10 cellular contexts compared by ENCODE assay signal in genomic region chr10:72229261-72230251, GRCh38. TPM values are rescaled to one million over a fixed set of nuclear protein-coding genes. Genes with fewer than 3 reads are reported as not detected.
A peak's percentile ranks its signal among the peaks of the same experiment; 100 is the strongest.
DNase-seq lines count a peak whose midpoint lies in the region; ATAC-seq and TF ChIP-seq lines count a peak whose summit lies in the region.
"Had no signal": no experiment of that assay in that cellular context is flagged by ENCODE, and none has a peak within 500 bp of the region (broad histone marks: within the 10 kb centered on the region; RNA-seq: fewer than 3 reads in every experiment).

No MANE protein-coding gene starts in this region.

- H3K4me1 ChIP-seq in HEK293 (ENCODE audit: control insufficient read depth, insufficient read depth, low read length) (peaks cover 26% of the 10 kb centered on the region), OCI-LY1 (ENCODE audit: insufficient read depth, low read length, severe bottlenecking) (peaks cover 26% of the 10 kb centered on the region), rectal smooth muscle tissue (ENCODE audit: control insufficient read depth, insufficient read depth, low read length) (peaks cover 3% of the 10 kb centered on the region)

- H3K9me2 ChIP-seq in OCI-LY1 (ENCODE audit: low read depth, low read length), result no peaks in the 10 kb centered on the region

- H3K27me3 ChIP-seq in OCI-LY1 (ENCODE audit: insufficient read depth, low read length) (no peaks in the 10 kb centered on the region), rectal smooth muscle tissue (ENCODE audit: control insufficient read depth, insufficient read depth, low read length) (no peaks in the 10 kb centered on the region)

- DNase-seq in fibroblast of pulmonary artery (ENCODE audit: low read depth), result peak; percentile 73
- no peak for DNase-seq in dermis blood vessel endothelial cell
- no peak for DNase-seq in NOMO-1 (lab: John Stamatoyannopoulos, UW; ENCODE audit: unreplicated experiment in 2 of 2)
- no peak for DNase-seq in ureter (ENCODE audit: low spot score)
- DNase-seq: Karpas-422; stimulated activated CD8-positive, alpha-beta memory T cell treated with anti-CD3 and anti-CD28 coated beads, Interleukin-4, amount 100 ng/mL, for 48 hours had no signal

- H3K9ac ChIP-seq in OCI-LY1 (ENCODE audit: low read length) (no peak overlapping the region), rectal smooth muscle tissue (ENCODE audit: low read length) (no peak overlapping the region)

- POLR2A ChIA-PET in HEK293 (lab: Yijun Ruan, JAX), result interaction anchor here (0.6 to 1.9 kb wide), 5 partner anchors 13 to 1357 kb away, joined by 3 to 18 read pairs (median 4); partner anchors contain the start of genes ANAPC16, ASCC1 and DDIT4

- no peaks in the 10 kb centered on the region for H4K20me1 ChIP-seq in OCI-LY1 (ENCODE audit: insufficient read depth, low read length)

- no peak for TF ChIP-seq CTCF in HEK293 (tag by site-specific recombination; IDR thresholded peaks at IDR 0.05)
- TF ChIP-seq CTCF in OCI-LY1 (IDR thresholded peaks at IDR 0.05; ENCODE audit: low read length), result no peak
- no peak for TF ChIP-seq CTCF in fibroblast of pulmonary artery (IDR thresholded peaks at IDR 0.05; ENCODE audit: low read length, missing control alignments)

- H3K79me2 ChIP-seq in OCI-LY1 (ENCODE audit: insufficient read depth, low read length), result peaks cover 6% of the 10 kb centered on the region

- ATAC-seq in HG02588 (IDR thresholded peaks at IDR 0.05; ENCODE audit: unreplicated experiment), result no peak

- H3K36me3 ChIP-seq in HEK293 (ENCODE audit: control insufficient read depth in 2 of 2, insufficient read depth in 1 of 2, low read length in 2 of 2) (peaks cover 30% of the 10 kb centered on the region in 2 experiments), OCI-LY1 (ENCODE audit: insufficient read depth, low read length) (peaks cover 50% of the 10 kb centered on the region), rectal smooth muscle tissue (ENCODE audit: control insufficient read depth, insufficient read depth, low read length) (peaks cover 14% of the 10 kb centered on the region)

- H3K4me3 ChIP-seq in HEK293 (ENCODE audit: low read depth, low read length) (no peak overlapping the region), OCI-LY1 (ENCODE audit: low read depth, low read length, poor library complexity, severe bottlenecking) (no peak overlapping the region), fibroblast of pulmonary artery (replicated peaks; ENCODE audit: low read depth, low read length) (no peak overlapping the region), rectal smooth muscle tissue (ENCODE audit: low read length) (no peak overlapping the region)

- CTCF ChIA-PET in HEK293 (lab: Yijun Ruan, JAX), result interaction anchor here (0.6 to 1.5 kb wide), 8 partner anchors 13 to 272 kb away, joined by 3 to 6 read pairs (median 4); partner anchors contain the start of genes ANAPC16 and ASCC1

- H3F3A ChIP-seq in OCI-LY1 (ENCODE audit: insufficient read depth, low read length), result no peaks in the 10 kb centered on the region

- H3K9me3 ChIP-seq in HEK293 (ENCODE audit: control insufficient read depth, insufficient read depth, low read depth, low read length), result no peaks in the 10 kb centered on the region
- H3K9me3 ChIP-seq in OCI-LY1 (ENCODE audit: low read length), result no peaks in the 10 kb centered on the region

- H2AFZ ChIP-seq in OCI-LY1 (ENCODE audit: low read length), result no peak overlapping the region

- no peak overlapping the region for H3K4me2 ChIP-seq in OCI-LY1 (ENCODE audit: low read length)

- H3K27ac ChIP-seq in HEK293 (ENCODE audit: extremely low read depth, low read depth, low read length) (0 out of 2 replicates have a peak overlapping the region, but pooled peaks have one; percentile 1), OCI-LY1 (ENCODE audit: low read depth, low read length, poor library complexity, severe bottlenecking) (peak overlapping the region; percentile 10), rectal smooth muscle tissue (ENCODE audit: low read depth, low read length) (peak overlapping the region; percentile 12)

TF ChIP-seq in HEK293, 187 proteins besides CTCF, POLR2A, EP300 and RAD21:
- TF ChIP-seq GLIS1 (tag by site-specific recombination; IDR thresholded peaks at IDR 0.05), result peak; percentile 71; the same call in 1 of the 2 replicates
- TF ChIP-seq PRDM1 (tag by site-specific recombination; IDR thresholded peaks at IDR 0.05), result no peak
- TF ChIP-seq OSR2 (tag by site-specific recombination; IDR thresholded peaks at IDR 0.05), result peak; percentile 22; the same call in 1 of the 2 replicates
- TF ChIP-seq ZNF449 (tag by site-specific recombination; IDR thresholded peaks at IDR 0.05), result peak; percentile 77
- TF ChIP-seq PRDM6 (tag by site-specific recombination; IDR thresholded peaks at IDR 0.05), result peak; percentile 62
- TF ChIP-seq FEZF1 (tag by site-specific recombination; IDR thresholded peaks at IDR 0.05), result peak; percentile 96
- no peak for TF ChIP-seq KLF9 (tag by site-specific recombination; IDR thresholded peaks at IDR 0.05; ENCODE audit: low read depth)
- TF ChIP-seq PRDM10 (tag by site-specific recombination; IDR thresholded peaks at IDR 0.05), result peak; percentile 57
- TF ChIP-seq GFI1B (tag by site-specific recombination; IDR thresholded peaks at IDR 0.05), result peak; percentile 91

RNA-seq across cellular contexts. Expression of gene ASCC1, which starts 13.5 kb away (rescaled TPM):
- total RNA-seq in dermis blood vessel endothelial cell (33.5 and 38.3 TPM in 2 replicates), ureter (39.3 TPM)

RNA-seq across cellular contexts. Expression of gene ANAPC16, which starts 13.7 kb away (rescaled TPM):
- total RNA-seq in dermis blood vessel endothelial cell, result 51.5 and 54.5 TPM in 2 replicates
- 134 TPM for total RNA-seq in ureter

RNA-seq across cellular contexts. Expression of gene DDIT4, which starts 44.2 kb away (rescaled TPM):
- total RNA-seq in dermis blood vessel endothelial cell (146 and 173 TPM in 2 replicates), ureter (525 TPM)
